In the genomic region with DNA sequence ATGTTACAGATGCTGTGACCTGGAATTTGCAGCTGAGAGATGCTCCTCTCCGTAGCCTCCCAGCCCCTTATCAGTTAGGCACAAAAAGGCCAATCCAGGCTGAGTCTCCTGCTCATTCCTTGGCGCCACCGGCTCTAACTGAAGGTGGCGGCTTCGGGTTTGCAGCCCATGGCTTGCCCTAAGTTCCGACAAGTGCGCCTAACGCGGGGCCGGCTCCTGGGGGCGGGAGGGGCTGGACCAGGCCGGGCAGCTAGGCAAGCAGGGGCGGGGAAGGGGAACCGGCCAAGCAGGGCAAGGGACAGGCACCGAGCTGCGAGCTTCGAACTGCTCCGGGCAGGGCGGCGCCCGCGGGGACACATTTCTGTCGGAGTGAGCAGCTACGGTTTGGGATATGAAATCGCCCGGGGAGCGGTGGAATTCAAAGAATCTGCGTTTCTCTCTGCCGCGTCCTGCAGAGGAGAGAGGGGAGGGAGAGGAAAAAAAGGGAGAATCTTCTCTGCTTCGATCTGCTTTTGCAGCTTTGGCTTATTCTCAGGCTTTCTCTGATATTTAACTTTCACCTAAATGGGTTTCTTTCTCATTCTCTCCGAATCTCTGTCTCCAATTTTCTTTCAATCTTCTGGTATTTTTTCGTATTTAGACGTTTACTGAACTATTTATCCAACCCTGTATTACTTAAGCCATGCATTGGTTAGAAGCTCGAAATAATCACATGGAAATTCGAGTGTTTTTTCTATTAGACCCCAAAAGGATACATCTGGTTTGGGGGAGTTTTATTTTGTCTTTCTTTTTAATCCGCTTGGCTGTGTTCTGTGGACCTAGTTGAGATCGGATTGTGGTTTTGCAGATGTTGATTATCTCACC, we compare ENCODE assay signal across 14 cellular contexts. TPM values are rescaled to one million over a fixed set of nuclear protein-coding genes. Genes with fewer than 3 reads are reported as not detected.
DNase-seq lines count a peak whose midpoint lies in the region; ATAC-seq, FAIRE-seq and TF ChIP-seq lines count a peak whose summit lies in the region.
"Had no signal": no experiment of that assay in that cellular context is flagged by ENCODE, and none has a peak within 500 bp of the region (broad histone marks: within the 10 kb centered on the region; RNA-seq: fewer than 3 reads in every experiment).

No MANE protein-coding gene starts in this region.

- no peak overlapping the region for H3K56ac ChIP-seq in H9 (ENCODE audit: insufficient read length, low read depth, low read length)

- H3K4me3 Mint-ChIP-seq in H9: no peak overlapping the region
- H3K4me3 Mint-ChIP-seq in activated CD4-positive, alpha-beta memory T cell treated with anti-CD3 and anti-CD28 coated beads for 36 hours: peak overlapping the region; percentile 25

- CTCF ChIA-PET in activated CD4-positive, alpha-beta memory T cell treated with anti-CD3 and anti-CD28 coated beads for 36 hours (lab: Charles Lee): interaction anchor here (1.4 kb wide), 1 partner anchor 32 kb away, joined by 4 read pairs; a partner anchor contains a TSS
- CTCF ChIA-PET in HepG2 (lab: Yijun Ruan, JAX; ENCODE audit: low intra/inter-chr PET ratio, low total read pairs): no interaction called here

- H3K9ac ChIP-seq in H9 (ENCODE audit: extremely low read depth, insufficient read length, low read length) (no peak overlapping the region), HepG2 (ENCODE audit: insufficient read depth, low read depth, low read length) (no peak overlapping the region)

- H3K27ac ChIP-seq in H9 (ENCODE audit: insufficient read length, low read depth, low read length): no peak overlapping the region
- no peak overlapping the region for H3K27ac ChIP-seq in HepG2 (ENCODE audit: extremely low read length, insufficient read depth, low read length)
- H3K27ac ChIP-seq in sigmoid colon: no peak overlapping the region
- H3K27ac ChIP-seq: right lobe of liver, testis had no signal

- TF ChIP-seq EP300 in HepG2 (IDR thresholded peaks at IDR 0.05; ENCODE audit: low read depth in 2 of 2, low read length in 2 of 2) (no peak), HepG2 (CRISPR knock-in tag; IDR thresholded peaks at IDR 0.05; ENCODE audit: borderline replicate concordance) (no peak), sigmoid colon (IDR thresholded peaks at IDR 0.05) (no peak)

- no peaks in the 10 kb centered on the region for H3K9me3 ChIP-seq in H9 (ENCODE audit: control insufficient read depth, low read depth, low read length)
- no peaks in the 10 kb centered on the region for H3K9me3 ChIP-seq in HepG2 (ENCODE audit: low read length)
- H3K9me3 ChIP-seq in sigmoid colon: no peaks in the 10 kb centered on the region
- H3K9me3 ChIP-seq: right lobe of liver, testis had no signal

- no peak overlapping the region for H3K27ac Mint-ChIP-seq in H9
- H3K27ac Mint-ChIP-seq in activated CD4-positive, alpha-beta memory T cell treated with anti-CD3 and anti-CD28 coated beads for 36 hours: no peak overlapping the region

- H3K36me3 Mint-ChIP-seq in H9 (ENCODE audit: insufficient read depth in 1 of 3, low read depth in 3 of 3): no peaks in the 10 kb centered on the region; a peak in 2 of 7 replicates
- H3K36me3 Mint-ChIP-seq in activated CD4-positive, alpha-beta memory T cell treated with anti-CD3 and anti-CD28 coated beads for 36 hours: peaks cover 3% of the 10 kb centered on the region

- DNase-seq in AG20443 (ENCODE audit: low spot score) (peak; percentile 59), H9 (peak; percentile 88), HepG2 (ENCODE audit: low spot score) (peak; percentile 23), NOMO-1 treated with DMSO at 0.1 percent for 48 hours (lab: John Stamatoyannopoulos, UW; ENCODE audit: unreplicated experiment) (no peak), sigmoid colon (no peak)
- no peak for DNase-seq in activated CD4-positive, alpha-beta memory T cell treated with anti-CD3 and anti-CD28 coated beads for 36 hours
- DNase-seq in activated CD4-positive, alpha-beta T cell treated with anti-CD3 and anti-CD28 coated beads, Interleukin-2, amount 50 U/mL, for 4 hours: no peak
- DNase-seq: NCI-H1694, NCI-H82, right lobe of liver, testis had no signal

- ATAC-seq in HepG2 (peak; percentile 23; the same call in 2 of the 3 replicates), GM18907 (IDR thresholded peaks at IDR 0.05; ENCODE audit: unreplicated experiment) (no peak)

- peaks cover 6 to 20% of the 10 kb centered on the region in 2 experiments; a peak in 3 of 4 replicates for H3K4me1 Mint-ChIP-seq in H9
- H3K4me1 Mint-ChIP-seq in activated CD4-positive, alpha-beta memory T cell treated with anti-CD3 and anti-CD28 coated beads for 36 hours (ENCODE audit: low read depth): peaks cover 19% of the 10 kb centered on the region

- no peaks in the 10 kb centered on the region for H3K23me2 ChIP-seq in H9 (ENCODE audit: insufficient read length, low read depth, low read length, poor library complexity, severe bottlenecking)

- in situ Hi-C loops in HepG2 (cut with HindIII; ENCODE audit: extremely low pct_ligation_motif_present, low pct_unique_long_range_greater_than_20kb): no loop called here

- H3K23ac ChIP-seq in H9 (ENCODE audit: insufficient read length, low read depth, low read length): no peak overlapping the region

- no peaks in the 10 kb centered on the region for H3K79me2 ChIP-seq in H9 (ENCODE audit: insufficient read depth, low read length)
- no peaks in the 10 kb centered on the region for H3K79me2 ChIP-seq in HepG2 (ENCODE audit: insufficient read depth, low read length)

- H2BK12ac ChIP-seq in H9 (ENCODE audit: insufficient read length, low read depth, low read length): no peak overlapping the region

- no peak overlapping the region for H4K5ac ChIP-seq in H9 (ENCODE audit: insufficient read length, low read depth, low read length)

- H3K14ac ChIP-seq in H9 (ENCODE audit: insufficient read depth, low read length): no peak overlapping the region

- H4K91ac ChIP-seq in H9 (ENCODE audit: insufficient read length, low read depth, low read length): no peak overlapping the region

- intact Hi-C loops in activated CD4-positive, alpha-beta memory T cell treated with anti-CD3 and anti-CD28 coated beads for 36 hours (cut with micrococcal nuclease): loop anchor here (5.0 kb wide), 2 partner anchors 34 to 99 kb away; a partner anchor contains a TSS
- intact Hi-C loops in HepG2 (cut with micrococcal nuclease; ENCODE audit: unreplicated experiment) (no loop called here), sigmoid colon (cut with DNase I) (no loop called here)

- FAIRE-seq in HepG2 (lab: Jason Lieb, UNC): no peak
- FAIRE-seq: colon had no signal

- no peak overlapping the region for H2BK15ac ChIP-seq in H9 (ENCODE audit: low read depth, low read length)

- H2BK5ac ChIP-seq in H9 (ENCODE audit: insufficient read length, low read length): no peak overlapping the region

- no peaks in the 10 kb centered on the region for H3K79me1 ChIP-seq in H9 (ENCODE audit: insufficient read depth, low read depth, low read length, poor library complexity, severe bottlenecking)

- H2AK5ac ChIP-seq in H9 (ENCODE audit: insufficient read length, low read length): no peak overlapping the region

- H3T11ph ChIP-seq in H9 (ENCODE audit: low read length): no peak overlapping the region

- no peak for TF ChIP-seq POLR2A in HepG2 (IDR thresholded peaks at IDR 0.05; ENCODE audit: insufficient read depth in 1 of 2, low read depth in 2 of 2, low read length in 2 of 2)
- TF ChIP-seq POLR2A in sigmoid colon (IDR thresholded peaks at IDR 0.05): no peak

- H3K4ac ChIP-seq in H9 (ENCODE audit: low read depth, low read length): no peak overlapping the region

- H3K36me3 ChIP-seq in HepG2 (replicated peaks in 1 of 2; ENCODE audit: control insufficient read depth in 1 of 2, insufficient read depth in 2 of 2, low read length in 2 of 2) (no peaks in the 10 kb centered on the region), sigmoid colon (no peaks in the 10 kb centered on the region)
- H3K36me3 ChIP-seq: right lobe of liver had no signal

- no peak overlapping the region for H2BK20ac ChIP-seq in H9 (ENCODE audit: low read depth, low read length, poor library complexity, severe bottlenecking)

- POLR2A ChIA-PET in activated CD4-positive, alpha-beta memory T cell treated with anti-CD3 and anti-CD28 coated beads for 36 hours (lab: Charles Lee): interaction anchor here (0.7 kb wide), 1 partner anchor 10 kb away, joined by 3 read pairs; no protein-coding TSS in a partner anchor
- POLR2A ChIA-PET in HepG2 (lab: Yijun Ruan, JAX): no interaction called here

- H3K27me3 ChIP-seq in H9 (ENCODE audit: insufficient read depth, low read length): peaks cover 99% of the 10 kb centered on the region
- peaks cover 23 to 92% of the 10 kb centered on the region in 2 experiments for H3K27me3 ChIP-seq in HepG2 (ENCODE audit: control insufficient read depth in 1 of 2, insufficient read depth in 2 of 2, low read length in 2 of 2)
- H3K27me3 ChIP-seq in sigmoid colon: peaks cover 84 to 100% (median 99%) of the 10 kb centered on the region in 3 donors
- H3K27me3 ChIP-seq: testis had no signal

- no peak for TF ChIP-seq CTCF in H9 (conservative IDR thresholded peaks at IDR 0.05)
- TF ChIP-seq CTCF in HepG2 (CRISPR knock-in tag; IDR thresholded peaks at IDR 0.05): no peak
- TF ChIP-seq CTCF in sigmoid colon (IDR thresholded peaks at IDR 0.05): no peak

- H4K20me1 ChIP-seq in H9 (ENCODE audit: control insufficient read depth, insufficient read depth, insufficient read length) (no peaks in the 10 kb centered on the region), HepG2 (ENCODE audit: insufficient read depth, low read length) (peaks cover 5% of the 10 kb centered on the region; the same call in 1 of the 2 replicates)

- H3K27me3 Mint-ChIP-seq in H9 (ENCODE audit: low read depth): peaks cover 99% of the 10 kb centered on the region
- H3K27me3 Mint-ChIP-seq in activated CD4-positive, alpha-beta memory T cell treated with anti-CD3 and anti-CD28 coated beads for 36 hours: peaks cover 85% of the 10 kb centered on the region

- BruUV-seq in HepG2 (replicated peaks; lab: Mats Ljungman, UMichigan): no TSS peak

- no peak overlapping the region for H3K4me2 ChIP-seq in H9 (ENCODE audit: insufficient read depth, insufficient read length, low read length)
- H3K4me2 ChIP-seq in HepG2 (ENCODE audit: low read depth, low read length): no peak overlapping the region

- no CpG with 5 or more reads among the region's 38 CpGs for WGBS in H9 (ENCODE audit: extremely low coverage, insufficient read length, low lambda C conversion rate)
- WGBS in HepG2 (ENCODE audit: low lambda C conversion rate): 23% methylated on average over 13 of the region's 38 CpGs
- WGBS in sigmoid colon, 2 donors: 5 to 6% methylated on average over 38 of the region's 38 CpGs

- no peak for TF ChIP-seq RAD21 in HepG2 (CRISPR knock-in tag; IDR thresholded peaks at IDR 0.05)

- H2AFZ ChIP-seq in H9 (ENCODE audit: low read length) (no peak overlapping the region), HepG2 (ENCODE audit: low read length) (no peak overlapping the region)

- peaks cover 0 to 9% of the 10 kb centered on the region in 2 experiments; a peak in 3 of 5 replicates for H3K9me3 Mint-ChIP-seq in H9
- H3K9me3 Mint-ChIP-seq in activated CD4-positive, alpha-beta memory T cell treated with anti-CD3 and anti-CD28 coated beads for 36 hours: no peaks in the 10 kb centered on the region

- H3K4me3 ChIP-seq in HepG2 (replicated peaks in 1 of 3; ENCODE audit: insufficient read depth in 1 of 3, low read depth in 2 of 3, low read length in 3 of 3) (no peak overlapping the region), sigmoid colon (no peak overlapping the region)
- H3K4me3 ChIP-seq: right lobe of liver, testis had no signal

- H4K8ac ChIP-seq in H9 (replicated peaks; ENCODE audit: insufficient read length, low read depth, low read length): no peak overlapping the region

- H3K4me1 ChIP-seq in H9 (ENCODE audit: insufficient read depth, low read length): no peaks in the 10 kb centered on the region
- peaks cover 27% of the 10 kb centered on the region for H3K4me1 ChIP-seq in HepG2 (ENCODE audit: insufficient read depth, low read length)
- H3K4me1 ChIP-seq in sigmoid colon: peaks cover 0 to 33% (median 14%) of the 10 kb centered on the region in 4 donors

- no peak overlapping the region for H3K18ac ChIP-seq in H9 (ENCODE audit: insufficient read length, low read depth, low read length)

- no peak overlapping the region for H2BK120ac ChIP-seq in H9 (ENCODE audit: low read depth, low read length, poor library complexity, severe bottlenecking)

RNA-seq across cellular contexts. Expression of a gene that starts 1.6 kb away (rescaled TPM):
- total RNA-seq in H9 (2021) (not detected in 2 replicates), HepG2 (2016; rRNA removed; fragmentation: Illumina TruSeq; extraction: Trizol) (not detected in 2 replicates), sigmoid colon (not detected)
- not detected for total RNA-seq in activated CD4-positive, alpha-beta memory T cell treated with anti-CD3 and anti-CD28 coated beads for 36 hours
- total RNA-seq in HepG2 (2016; cell fraction: cytosol; rRNA removed; fragmentation: Illumina TruSeq; extraction: Trizol; ENCODE audit: low read depth): not detected in 2 replicates
- not detected in 2 replicates for total RNA-seq in HepG2 (2016; cell fraction: insoluble cytoplasmic fraction; rRNA removed; fragmentation: Illumina TruSeq; extraction: Trizol)
- not detected in 2 replicates for total RNA-seq in HepG2 (2016; cell fraction: membrane; rRNA removed; fragmentation: Illumina TruSeq; extraction: Trizol)
- total RNA-seq in HepG2 (2016; cell fraction: nucleus; rRNA removed; fragmentation: Illumina TruSeq; extraction: Trizol): not detected in 2 replicates
- polyA plus RNA-seq in HepG2 (2011; rRNA removed) (not detected in 2 replicates), sigmoid colon (not detected)
- polyA plus RNA-seq in HepG2 (2011; cell fraction: cytosol; rRNA removed): not detected in 2 replicates
- polyA plus RNA-seq in HepG2 (2011; cell fraction: nucleus; rRNA removed): not detected in 2 replicates
- not detected in 2 replicates for polyA plus RNA-seq in HepG2 (2012)
- polyA plus RNA-seq in HepG2 (2016; cell fraction: cytosol; fragmentation: Illumina TruSeq; extraction: Trizol; ENCODE audit: low read depth): not detected in 2 replicates
- polyA plus RNA-seq in HepG2 (2016; cell fraction: insoluble cytoplasmic fraction; fragmentation: Illumina TruSeq; extraction: Trizol; ENCODE audit: low read depth): not detected in 2 replicates
- not detected in 2 replicates for polyA plus RNA-seq in HepG2 (2016; cell fraction: membrane; fragmentation: Illumina TruSeq; extraction: Trizol; ENCODE audit: low read depth)
- polyA plus RNA-seq in HepG2 (2016; cell fraction: nucleus; fragmentation: Illumina TruSeq; extraction: Trizol; ENCODE audit: insufficient read depth, low read depth): not detected in 2 replicates
- polyA minus RNA-seq in HepG2 (2011; rRNA and poly(A)+ RNA removed; ENCODE audit: low replicate concordance): not detected in 2 replicates
- not detected in 2 replicates for polyA minus RNA-seq in HepG2 (2011; cell fraction: cytosol; rRNA and poly(A)+ RNA removed)
- not detected in 2 replicates for polyA minus RNA-seq in HepG2 (2011; cell fraction: nucleus; rRNA and poly(A)+ RNA removed)
- total RNA-seq: fibroblast of lung, right lobe of liver had no signal
- polyA plus RNA-seq: fibroblast of lung had no signal

RNA-seq across cellular contexts. Expression of a gene that starts 14.5 kb away (rescaled TPM):
- total RNA-seq in H9 (2021) (0.11 TPM in 1 of 2 replicates, not detected in the other), HepG2 (2016; rRNA removed; fragmentation: Illumina TruSeq; extraction: Trizol) (0.07 TPM in 2 replicates), sigmoid colon (not detected)
- total RNA-seq in activated CD4-positive, alpha-beta memory T cell treated with anti-CD3 and anti-CD28 coated beads for 36 hours: not detected
- not detected in 2 replicates for total RNA-seq in HepG2 (2016; cell fraction: cytosol; rRNA removed; fragmentation: Illumina TruSeq; extraction: Trizol; ENCODE audit: low read depth)
- total RNA-seq in HepG2 (2016; cell fraction: insoluble cytoplasmic fraction; rRNA removed; fragmentation: Illumina TruSeq; extraction: Trizol): not detected in 2 replicates
- 0.10 TPM in 1 of 2 replicates, not detected in the other for total RNA-seq in HepG2 (2016; cell fraction: membrane; rRNA removed; fragmentation: Illumina TruSeq; extraction: Trizol)
- total RNA-seq in HepG2 (2016; cell fraction: nucleus; rRNA removed; fragmentation: Illumina TruSeq; extraction: Trizol): not detected in 2 replicates
- polyA plus RNA-seq in HepG2 (2011; rRNA removed) (not detected in 2 replicates), sigmoid colon (under 1 TPM in 1 of 3 donors, not detected in 2; 0.60 TPM)
- polyA plus RNA-seq in HepG2 (2011; cell fraction: cytosol; rRNA removed): not detected in 2 replicates
- not detected in 2 replicates for polyA plus RNA-seq in HepG2 (2011; cell fraction: nucleus; rRNA removed)
- not detected in 2 replicates for polyA plus RNA-seq in HepG2 (2012)
- not detected in 2 replicates for polyA plus RNA-seq in HepG2 (2016; cell fraction: cytosol; fragmentation: Illumina TruSeq; extraction: Trizol; ENCODE audit: low read depth)
- not detected in 2 replicates for polyA plus RNA-seq in HepG2 (2016; cell fraction: insoluble cytoplasmic fraction; fragmentation: Illumina TruSeq; extraction: Trizol; ENCODE audit: low read depth)
- not detected in 2 replicates for polyA plus RNA-seq in HepG2 (2016; cell fraction: membrane; fragmentation: Illumina TruSeq; extraction: Trizol; ENCODE audit: low read depth)
- polyA plus RNA-seq in HepG2 (2016; cell fraction: nucleus; fragmentation: Illumina TruSeq; extraction: Trizol; ENCODE audit: insufficient read depth, low read depth): not detected in 2 replicates
- 0.10 and 9.6 TPM in 2 replicates for polyA minus RNA-seq in HepG2 (2011; rRNA and poly(A)+ RNA removed; ENCODE audit: low replicate concordance)
- not detected in 2 replicates for polyA minus RNA-seq in HepG2 (2011; cell fraction: cytosol; rRNA and poly(A)+ RNA removed)
- not detected in 2 replicates for polyA minus RNA-seq in HepG2 (2011; cell fraction: nucleus; rRNA and poly(A)+ RNA removed)
- total RNA-seq: fibroblast of lung, right lobe of liver had no signal
- polyA plus RNA-seq: fibroblast of lung had no signal

RNA-seq across cellular contexts. Expression of a gene that starts 19.8 kb away (rescaled TPM):
- not detected in 2 replicates for total RNA-seq in H9 (2021)
- not detected for total RNA-seq in activated CD4-positive, alpha-beta memory T cell treated with anti-CD3 and anti-CD28 coated beads for 36 hours
- not detected in 2 replicates for total RNA-seq in HepG2 (2016; rRNA removed; fragmentation: Illumina TruSeq; extraction: Trizol)
- total RNA-seq in HepG2 (2016; cell fraction: cytosol; rRNA removed; fragmentation: Illumina TruSeq; extraction: Trizol; ENCODE audit: low read depth): not detected in 2 replicates
- total RNA-seq in HepG2 (2016; cell fraction: insoluble cytoplasmic fraction; rRNA removed; fragmentation: Illumina TruSeq; extraction: Trizol): not detected in 2 replicates
- total RNA-seq in HepG2 (2016; cell fraction: membrane; rRNA removed; fragmentation: Illumina TruSeq; extraction: Trizol): not detected in 2 replicates
- not detected in 2 replicates for total RNA-seq in HepG2 (2016; cell fraction: nucleus; rRNA removed; fragmentation: Illumina TruSeq; extraction: Trizol)
- not detected in 2 replicates for polyA plus RNA-seq in HepG2 (2011; rRNA removed)
- polyA plus RNA-seq in HepG2 (2011; cell fraction: cytosol; rRNA removed): not detected in 2 replicates
- not detected in 2 replicates for polyA plus RNA-seq in HepG2 (2011; cell fraction: nucleus; rRNA removed)
- not detected in 2 replicates for polyA plus RNA-seq in HepG2 (2012)
- not detected in 2 replicates for polyA plus RNA-seq in HepG2 (2016; cell fraction: cytosol; fragmentation: Illumina TruSeq; extraction: Trizol; ENCODE audit: low read depth)
- not detected in 2 replicates for polyA plus RNA-seq in HepG2 (2016; cell fraction: insoluble cytoplasmic fraction; fragmentation: Illumina TruSeq; extraction: Trizol; ENCODE audit: low read depth)
- not detected in 2 replicates for polyA plus RNA-seq in HepG2 (2016; cell fraction: membrane; fragmentation: Illumina TruSeq; extraction: Trizol; ENCODE audit: low read depth)
- polyA plus RNA-seq in HepG2 (2016; cell fraction: nucleus; fragmentation: Illumina TruSeq; extraction: Trizol; ENCODE audit: insufficient read depth, low read depth): not detected in 2 replicates
- 8.8 TPM in 1 of 2 replicates, not detected in the other for polyA minus RNA-seq in HepG2 (2011; rRNA and poly(A)+ RNA removed; ENCODE audit: low replicate concordance)
- 0.30 TPM in 1 of 2 replicates, not detected in the other for polyA minus RNA-seq in HepG2 (2011; cell fraction: cytosol; rRNA and poly(A)+ RNA removed)
- polyA minus RNA-seq in HepG2 (2011; cell fraction: nucleus; rRNA and poly(A)+ RNA removed): 0.13 TPM in 1 of 2 replicates, not detected in the other
- total RNA-seq in sigmoid colon: not detected
- not detected for polyA plus RNA-seq in sigmoid colon
- total RNA-seq: fibroblast of lung, right lobe of liver had no signal
- polyA plus RNA-seq: fibroblast of lung had no signal

RNA-seq across cellular contexts. Expression of a gene that starts 21.7 kb away (rescaled TPM):
- total RNA-seq in H9 (2021) (not detected in 2 replicates), HepG2 (2016; rRNA removed; fragmentation: Illumina TruSeq; extraction: Trizol) (not detected in 2 replicates), sigmoid colon (not detected)
- not detected for total RNA-seq in activated CD4-positive, alpha-beta memory T cell treated with anti-CD3 and anti-CD28 coated beads for 36 hours
- total RNA-seq in HepG2 (2016; cell fraction: cytosol; rRNA removed; fragmentation: Illumina TruSeq; extraction: Trizol; ENCODE audit: low read depth): not detected in 2 replicates
- not detected in 2 replicates for total RNA-seq in HepG2 (2016; cell fraction: insoluble cytoplasmic fraction; rRNA removed; fragmentation: Illumina TruSeq; extraction: Trizol)
- not detected in 2 replicates for total RNA-seq in HepG2 (2016; cell fraction: membrane; rRNA removed; fragmentation: Illumina TruSeq; extraction: Trizol)
- total RNA-seq in HepG2 (2016; cell fraction: nucleus; rRNA removed; fragmentation: Illumina TruSeq; extraction: Trizol): not detected in 2 replicates
- polyA plus RNA-seq in HepG2 (2011; rRNA removed) (not detected in 2 replicates), sigmoid colon (not detected)
- not detected in 2 replicates for polyA plus RNA-seq in HepG2 (2011; cell fraction: cytosol; rRNA removed)
- polyA plus RNA-seq in HepG2 (2011; cell fraction: nucleus; rRNA removed): not detected in 2 replicates
- polyA plus RNA-seq in HepG2 (2012): not detected in 2 replicates
- polyA plus RNA-seq in HepG2 (2016; cell fraction: cytosol; fragmentation: Illumina TruSeq; extraction: Trizol; ENCODE audit: low read depth): not detected in 2 replicates
- polyA plus RNA-seq in HepG2 (2016; cell fraction: insoluble cytoplasmic fraction; fragmentation: Illumina TruSeq; extraction: Trizol; ENCODE audit: low read depth): not detected in 2 replicates
- polyA plus RNA-seq in HepG2 (2016; cell fraction: membrane; fragmentation: Illumina TruSeq; extraction: Trizol; ENCODE audit: low read depth): not detected in 2 replicates
- polyA plus RNA-seq in HepG2 (2016; cell fraction: nucleus; fragmentation: Illumina TruSeq; extraction: Trizol; ENCODE audit: insufficient read depth, low read depth): not detected in 2 replicates
- polyA minus RNA-seq in HepG2 (2011; rRNA and poly(A)+ RNA removed; ENCODE audit: low replicate concordance): 0.84 TPM in 1 of 2 replicates, not detected in the other
- polyA minus RNA-seq in HepG2 (2011; cell fraction: cytosol; rRNA and poly(A)+ RNA removed): not detected in 2 replicates
- polyA minus RNA-seq in HepG2 (2011; cell fraction: nucleus; rRNA and poly(A)+ RNA removed): not detected in 2 replicates
- total RNA-seq: fibroblast of lung, right lobe of liver had no signal
- polyA plus RNA-seq: fibroblast of lung had no signal

RNA-seq across cellular contexts. Expression of a gene that starts 31.8 kb away (rescaled TPM):
- not detected in 2 replicates for total RNA-seq in H9 (2021)
- not detected for total RNA-seq in activated CD4-positive, alpha-beta memory T cell treated with anti-CD3 and anti-CD28 coated beads for 36 hours
- not detected in 2 replicates for total RNA-seq in HepG2 (2016; rRNA removed; fragmentation: Illumina TruSeq; extraction: Trizol)
- not detected in 2 replicates for total RNA-seq in HepG2 (2016; cell fraction: cytosol; rRNA removed; fragmentation: Illumina TruSeq; extraction: Trizol; ENCODE audit: low read depth)
- not detected in 2 replicates for total RNA-seq in HepG2 (2016; cell fraction: insoluble cytoplasmic fraction; rRNA removed; fragmentation: Illumina TruSeq; extraction: Trizol)
- total RNA-seq in HepG2 (2016; cell fraction: membrane; rRNA removed; fragmentation: Illumina TruSeq; extraction: Trizol): not detected in 2 replicates
- total RNA-seq in HepG2 (2016; cell fraction: nucleus; rRNA removed; fragmentation: Illumina TruSeq; extraction: Trizol): not detected in 2 replicates
- not detected in 2 replicates for polyA plus RNA-seq in HepG2 (2011; rRNA removed)
- 0.17 TPM in 1 of 2 replicates, not detected in the other for polyA plus RNA-seq in HepG2 (2011; cell fraction: cytosol; rRNA removed)
- not detected in 2 replicates for polyA plus RNA-seq in HepG2 (2011; cell fraction: nucleus; rRNA removed)
- polyA plus RNA-seq in HepG2 (2012): 0.35 TPM in 1 of 2 replicates, not detected in the other
- polyA plus RNA-seq in HepG2 (2016; cell fraction: cytosol; fragmentation: Illumina TruSeq; extraction: Trizol; ENCODE audit: low read depth): not detected in 2 replicates
- 0.19 TPM in 1 of 2 replicates, not detected in the other for polyA plus RNA-seq in HepG2 (2016; cell fraction: insoluble cytoplasmic fraction; fragmentation: Illumina TruSeq; extraction: Trizol; ENCODE audit: low read depth)
- not detected in 2 replicates for polyA plus RNA-seq in HepG2 (2016; cell fraction: membrane; fragmentation: Illumina TruSeq; extraction: Trizol; ENCODE audit: low read depth)
- polyA plus RNA-seq in HepG2 (2016; cell fraction: nucleus; fragmentation: Illumina TruSeq; extraction: Trizol; ENCODE audit: insufficient read depth, low read depth): not detected in 2 replicates
- polyA minus RNA-seq in HepG2 (2011; rRNA and poly(A)+ RNA removed; ENCODE audit: low replicate concordance): 19.2 TPM in 1 of 2 replicates, not detected in the other
- polyA minus RNA-seq in HepG2 (2011; cell fraction: cytosol; rRNA and poly(A)+ RNA removed): not detected in 2 replicates
- polyA minus RNA-seq in HepG2 (2011; cell fraction: nucleus; rRNA and poly(A)+ RNA removed): 0.26 TPM in 1 of 2 replicates, not detected in the other
- total RNA-seq in sigmoid colon: not detected
- polyA plus RNA-seq in sigmoid colon: not detected
- total RNA-seq: fibroblast of lung, right lobe of liver had no signal

Comparison
In these comparisons a context has a peak if more than half of its experiments do, and no peak if none do; other contexts are left out.
1. DNase-seq: peak in AG20443 (single experiment), H9 (single experiment) and HepG2 (single experiment); none in activated CD4-positive, alpha-beta memory T cell treated with anti-CD3 and anti-CD28 coated beads for 36 hours (single experiment), NOMO-1 treated with DMSO at 0.1 percent for 48 hours (single experiment), sigmoid colon (single experiment) and activated CD4-positive, alpha-beta T cell treated with anti-CD3 and anti-CD28 coated beads, Interleukin-2, amount 50 U/mL, for 4 hours (0 of 2).